Comparison of ENCODE assay signal across 1 cellular context in genomic region chr15:100844167-100844566, GRCh38.
TF ChIP-seq lines count a peak whose summit lies in the region.

No MANE protein-coding gene starts in this region.

TF ChIP-seq in GM23338, 12 proteins besides CTCF, POLR2A, EP300 and RAD21 (continued from another document):
- TF ChIP-seq ETS1 (IDR thresholded peaks at IDR 0.05), result no peak
- no peak for TF ChIP-seq NANOG (IDR thresholded peaks at IDR 0.05; ENCODE audit: borderline replicate concordance)
- no peak for TF ChIP-seq EZH2phosphoT487 (IDR thresholded peaks at IDR 0.05; ENCODE audit: unreplicated experiment)
- no peak for TF ChIP-seq EZH2 (IDR thresholded peaks at IDR 0.05; ENCODE audit: low read depth, unreplicated experiment)
- TF ChIP-seq POLR2AphosphoS5 (IDR thresholded peaks at IDR 0.05; ENCODE audit: low read depth), result no peak
- TF ChIP-seq REST (IDR thresholded peaks at IDR 0.05; ENCODE audit: unreplicated experiment), result no peak
- TF ChIP-seq STAT1 (IDR thresholded peaks at IDR 0.05; ENCODE audit: unreplicated experiment), result no peak
